29 cellular contexts compared by ENCODE assay signal in genomic region chr1:114135806-114136205, GRCh38. TPM values are rescaled to one million over a fixed set of nuclear protein-coding genes. Genes with fewer than 3 reads are reported as not detected.
"Had no signal": no experiment of that assay in that cellular context is flagged by ENCODE, and none has a peak within 500 bp of the region (broad histone marks: within the 10 kb centered on the region; RNA-seq: fewer than 3 reads in every experiment).

No MANE protein-coding gene starts in this region.

- H3K4me3 Mint-ChIP-seq: mesothelial cell of epicardium; naive B cell; natural killer cell; stimulated activated naive CD8-positive, alpha-beta T cell treated with anti-CD3 and anti-CD28 coated beads, Interleukin-15, Interleukin-2, amounts not matched to agents 100 ng/mL and 50 ng/mL, for 24 hours had no signal

- ATAC-seq: heart left ventricle, left lobe of liver, left ventricle myocardium superior, lower lobe of right lung, natural killer cell, upper lobe of right lung had no signal

- H3K36me3 ChIP-seq: heart left ventricle, lower lobe of right lung, ovary, right atrium auricular region, right lobe of liver, suprapubic skin, thoracic aorta, tibial artery, upper lobe of right lung had no signal

- H3K36me3 Mint-ChIP-seq: mesothelial cell of epicardium, naive B cell, natural killer cell had no signal

- H3K27ac Mint-ChIP-seq: mesothelial cell of epicardium; naive B cell; natural killer cell; progenitor cell of endocrine pancreas; stimulated activated naive CD8-positive, alpha-beta T cell treated with anti-CD3 and anti-CD28 coated beads, Interleukin-15, Interleukin-2, amounts not matched to agents 100 ng/mL and 50 ng/mL, for 24 hours had no signal

- H3K27ac ChIP-seq: heart left ventricle, hepatocyte, lower lobe of right lung, ovary, right atrium auricular region, right lobe of liver, suprapubic skin, thoracic aorta, tibial artery, upper lobe of right lung had no signal

- H3K9me3 Mint-ChIP-seq: mesothelial cell of epicardium; natural killer cell; stimulated activated naive CD8-positive, alpha-beta T cell treated with anti-CD3 and anti-CD28 coated beads, Interleukin-15, Interleukin-2, amounts not matched to agents 100 ng/mL and 50 ng/mL, for 24 hours had no signal

- H3K4me3 ChIP-seq: heart left ventricle, hepatocyte, lower lobe of right lung, ovary, right atrium auricular region, right lobe of liver, smooth muscle cell, suprapubic skin, thoracic aorta, tibial artery, upper lobe of right lung had no signal

- H3K4me1 Mint-ChIP-seq: naive B cell had no signal

- H3K27me3 ChIP-seq: hepatocyte, ovary, right atrium auricular region, right lobe of liver, upper lobe of right lung had no signal

- DNase-seq: heart left ventricle; islet precursor cell; left ventricle myocardium superior; lower lobe of right lung; mesendoderm; naive B cell; natural killer cell; ovary; right lobe of liver; stimulated activated CD4-positive, alpha-beta T cell treated with anti-CD3 and anti-CD28 coated beads, Interleukin-12 subunit alpha, Interleukin-12 subunit beta, amount 100 ng/mL, for 4 hours; stimulated activated CD4-positive, alpha-beta T cell treated with anti-CD3 and anti-CD28 coated beads, Interleukin-15, amount 100 ng/mL, for 24 hours; stimulated activated CD4-positive, alpha-beta T cell treated with anti-CD3 and anti-CD28 coated beads, Interleukin-2, amount 100 ng/mL, for 24 hours; stimulated activated CD4-positive, alpha-beta T cell treated with anti-CD3 and anti-CD28 coated beads, Interleukin-4, amount 100 ng/mL, for 1 hour; stimulated activated naive CD4-positive, alpha-beta T cell; trophoblast cell; upper lobe of right lung had no signal

- H3K9me3 ChIP-seq: heart left ventricle, lower lobe of right lung, ovary, right atrium auricular region, right lobe of liver, suprapubic skin, thoracic aorta, tibial artery, upper lobe of right lung had no signal

- H3K4me1 ChIP-seq: lower lobe of right lung, right atrium auricular region, right lobe of liver, suprapubic skin, tibial artery, upper lobe of right lung had no signal

RNA-seq across cellular contexts. Expression of gene SYT6, which starts 17.9 kb away (rescaled TPM):
- total RNA-seq: kidney epithelial cell, left ventricle myocardium superior, lower lobe of right lung, pulmonary artery endothelial cell, renal cortical epithelial cell, right atrium auricular region, right lobe of liver, smooth muscle cell, upper lobe of right lung had no signal
